Comparison of ENCODE assay signal across 15 cellular contexts in genomic region chr1:28672971-28673370, GRCh38. TPM values are rescaled to one million over a fixed set of nuclear protein-coding genes. Genes with fewer than 3 reads are reported as not detected.
DNase-seq lines count a peak whose midpoint lies in the region; ATAC-seq, FAIRE-seq and TF ChIP-seq lines count a peak whose summit lies in the region.
"Not testable (repeated sequence)": the region's sequence is repeated elsewhere in the genome, so short reads cannot be mapped to it uniquely, and the experiment has no call there.
"Had no signal": no experiment of that assay in that cellular context is flagged by ENCODE, and none has a peak within 500 bp of the region (broad histone marks: within the 10 kb centered on the region; RNA-seq: fewer than 3 reads in every experiment).

No MANE protein-coding gene starts in this region.

- H3K27ac Mint-ChIP-seq in CD8-positive, alpha-beta T cell = peak overlapping the region; percentile 13
- peak overlapping the region; percentile 35 for H3K27ac Mint-ChIP-seq in activated naive CD4-positive, alpha-beta T cell treated with anti-CD3 and anti-CD28 coated beads, Interleukin-2, amount 50 U/mL, for 24 hours
- H3K27ac Mint-ChIP-seq in dendritic cell treated with granulocyte-macrophage colony-stimulating factor and Interleukin-4, amounts not matched to agents 40 ng/mL and 50 ng/mL, for 4 days = peak overlapping the region; percentile 32
- peak overlapping the region; percentile 37 for H3K27ac Mint-ChIP-seq in stimulated activated naive B cell treated with anti-CD40 and anti-IgM and Interleukin-4, amounts not matched to agents 10 μg/mL and 1 μg/mL and 100 μg/mL, for 72 hours

- not testable (repeated sequence) for H3K18ac ChIP-seq in trophoblast cell (ENCODE audit: low read length)

- H3K4me1 Mint-ChIP-seq in CD8-positive, alpha-beta T cell (ENCODE audit: low read depth) = peaks cover 21% of the 10 kb centered on the region
- H3K4me1 Mint-ChIP-seq in activated naive CD4-positive, alpha-beta T cell treated with anti-CD3 and anti-CD28 coated beads, Interleukin-2, amount 50 U/mL, for 24 hours = peaks cover 16% of the 10 kb centered on the region
- peaks cover 17% of the 10 kb centered on the region for H3K4me1 Mint-ChIP-seq in dendritic cell treated with granulocyte-macrophage colony-stimulating factor and Interleukin-4, amounts not matched to agents 40 ng/mL and 50 ng/mL, for 4 days (ENCODE audit: low read depth)
- not testable (repeated sequence) for H3K4me1 Mint-ChIP-seq in stimulated activated naive B cell treated with anti-CD40 and anti-IgM and Interleukin-4, amounts not matched to agents 10 μg/mL and 1 μg/mL and 100 μg/mL, for 72 hours

- not testable (repeated sequence) for TF ChIP-seq POLR2A in K562 (conservative IDR thresholded peaks at IDR 0.05)

- not testable (repeated sequence) for H3K4me2 ChIP-seq in K562 (ENCODE audit: insufficient read depth, low read length); trophoblast cell (ENCODE audit: low read length)

- H3K14ac ChIP-seq in trophoblast cell (ENCODE audit: low read length) = not testable (repeated sequence)

- not testable (repeated sequence) for H2BK12ac ChIP-seq in trophoblast cell (ENCODE audit: low read length)

- not testable (repeated sequence) for BruUV-seq in K562 (replicated peaks; lab: Mats Ljungman, UMichigan)

- H3K36me3 Mint-ChIP-seq in CD8-positive, alpha-beta T cell = peaks cover 17% of the 10 kb centered on the region
- not testable (repeated sequence) for H3K36me3 Mint-ChIP-seq in activated naive CD4-positive, alpha-beta T cell treated with anti-CD3 and anti-CD28 coated beads, Interleukin-2, amount 50 U/mL, for 24 hours
- peaks cover 29% of the 10 kb centered on the region for H3K36me3 Mint-ChIP-seq in dendritic cell treated with granulocyte-macrophage colony-stimulating factor and Interleukin-4, amounts not matched to agents 40 ng/mL and 50 ng/mL, for 4 days (ENCODE audit: low read depth)
- H3K36me3 Mint-ChIP-seq in stimulated activated naive B cell treated with anti-CD40 and anti-IgM and Interleukin-4, amounts not matched to agents 10 μg/mL and 1 μg/mL and 100 μg/mL, for 72 hours = peaks cover 2 to 20% of the 10 kb centered on the region in 2 donors

- H3K27me3 ChIP-seq in CD8-positive, alpha-beta T cell (ENCODE audit: insufficient read depth, low read length); K562 (ENCODE audit: control insufficient read depth in 2 of 2, insufficient read depth in 2 of 2, low read length in 2 of 2); trophoblast cell (ENCODE audit: insufficient read depth, low read length): not testable (repeated sequence)

- not testable (repeated sequence) for H2BK5ac ChIP-seq in trophoblast cell (ENCODE audit: low read depth, low read length, poor library complexity)

- not testable (repeated sequence) for H3K23ac ChIP-seq in trophoblast cell (ENCODE audit: low read length)

- not testable (repeated sequence) for H3K9me1 ChIP-seq in K562 (ENCODE audit: control insufficient read depth, insufficient read depth, low read length)

- H4K20me1 ChIP-seq in K562 (replicated peaks; ENCODE audit: control insufficient read depth, insufficient read depth, low read length) = not testable (repeated sequence)

- H2AFZ ChIP-seq in K562 (ENCODE audit: low read depth, low read length); trophoblast cell (ENCODE audit: insufficient read depth, low read length, poor library complexity): not testable (repeated sequence)

- peak overlapping the region; percentile 21 for H3K4ac ChIP-seq in trophoblast cell (ENCODE audit: low read depth, low read length)

- H3K4me1 ChIP-seq in CD8-positive, alpha-beta T cell (ENCODE audit: insufficient read depth, low read length); trophoblast cell (ENCODE audit: control insufficient read depth in 1 of 2, insufficient read depth in 2 of 2, low read length in 2 of 2): not testable (repeated sequence)
- H3K4me1 ChIP-seq in K562 (replicated peaks in 1 of 2; ENCODE audit: control insufficient read depth in 2 of 2, insufficient read depth in 2 of 2, low read length in 2 of 2) = peaks cover 3 to 16% of the 10 kb centered on the region in 2 experiments; a peak in 4 of 5 replicates

- peaks cover 19% of the 10 kb centered on the region for H3K79me1 ChIP-seq in trophoblast cell (ENCODE audit: low read length)

- not testable (repeated sequence) for H3K27ac ChIP-seq in CD8-positive, alpha-beta T cell (ENCODE audit: low read depth, low read length); K562 (ENCODE audit: extremely low read depth, low read depth, low read length); trophoblast cell (ENCODE audit: low read depth, low read length)
- 0 out of 2 replicates have a peak overlapping the region, but pooled peaks have one; percentile 4 for H3K27ac ChIP-seq in RWPE1

- TF ChIP-seq EP300 in K562 (IDR thresholded peaks at IDR 0.05; ENCODE audit: low read length) = not testable (repeated sequence)

- 93% methylated on average over 15 of the region's 15 CpGs for WGBS in K562 (ENCODE audit: insufficient coverage, low coverage, missing lambda C conversion rate)
- WGBS in trophoblast cell (ENCODE audit: extremely low coverage, insufficient coverage, insufficient read length) = no CpG with 5 or more reads among the region's 15 CpGs

- ATAC-seq in CD8-positive, alpha-beta T cell; K562; stimulated activated naive B cell treated with anti-CD40 and anti-IgM and Interleukin-4, amounts not matched to agents 10 μg/mL and 1 μg/mL and 100 μg/mL, for 72 hours (replicated peaks): not testable (repeated sequence)

- DNase-seq in CD8-positive, alpha-beta T cell; RWPE1 (ENCODE audit: low spot score); K562 (ENCODE audit: extremely low read depth in 1 of 4, low spot score in 3 of 4); trophoblast cell; stimulated activated naive B cell treated with anti-CD40 and anti-IgM and Interleukin-4, amounts not matched to agents 10 μg/mL and 1 μg/mL and 100 μg/mL, for 72 hours: not testable (repeated sequence)

- not testable (repeated sequence) for H3K9me3 Mint-ChIP-seq in CD8-positive, alpha-beta T cell; activated naive CD4-positive, alpha-beta T cell treated with anti-CD3 and anti-CD28 coated beads, Interleukin-2, amount 50 U/mL, for 24 hours; dendritic cell treated with granulocyte-macrophage colony-stimulating factor and Interleukin-4, amounts not matched to agents 40 ng/mL and 50 ng/mL, for 4 days; stimulated activated naive B cell treated with anti-CD40 and anti-IgM and Interleukin-4, amounts not matched to agents 10 μg/mL and 1 μg/mL and 100 μg/mL, for 72 hours

- not testable (repeated sequence) for H4K8ac ChIP-seq in trophoblast cell (ENCODE audit: low read depth, low read length)

- not testable (repeated sequence) for H3K9me3 ChIP-seq in CD8-positive, alpha-beta T cell (ENCODE audit: low read length); K562 (replicated peaks; ENCODE audit: control insufficient read depth, insufficient read depth, low read depth, low read length); trophoblast cell (ENCODE audit: insufficient read depth, low read depth, low read length)

- CTCF ChIA-PET in CD8-positive, alpha-beta T cell (lab: Charles Lee) = interaction anchor here (0.7 kb wide), 1 partner anchor 24 kb away, joined by 4 read pairs; the partner anchor contains the start of gene RNU11
- CTCF ChIA-PET in RWPE1 (lab: Yijun Ruan, JAX); K562 (lab: Yijun Ruan, JAX; ENCODE audit: low intra/inter-chr PET ratio): not testable (repeated sequence)

- H4K91ac ChIP-seq in trophoblast cell (ENCODE audit: low read depth, low read length) = not testable (repeated sequence)

- H3K9ac ChIP-seq in K562 (ENCODE audit: insufficient read depth in 1 of 2, low read depth in 2 of 2, low read length in 2 of 2); trophoblast cell (ENCODE audit: low read length): not testable (repeated sequence)

- not testable (repeated sequence) for H3K27me3 Mint-ChIP-seq in CD8-positive, alpha-beta T cell (ENCODE audit: low read depth); activated naive CD4-positive, alpha-beta T cell treated with anti-CD3 and anti-CD28 coated beads, Interleukin-2, amount 50 U/mL, for 24 hours; dendritic cell treated with granulocyte-macrophage colony-stimulating factor and Interleukin-4, amounts not matched to agents 40 ng/mL and 50 ng/mL, for 4 days; stimulated activated naive B cell treated with anti-CD40 and anti-IgM and Interleukin-4, amounts not matched to agents 10 μg/mL and 1 μg/mL and 100 μg/mL, for 72 hours

- not testable (repeated sequence) for H3K36me3 ChIP-seq in CD8-positive, alpha-beta T cell (ENCODE audit: insufficient read depth, low read length); K562 (ENCODE audit: control insufficient read depth, insufficient read depth, low read length); trophoblast cell (ENCODE audit: control insufficient read depth in 1 of 2, insufficient read depth in 2 of 2, low read length in 2 of 2)

- H3K79me2 ChIP-seq in K562 (ENCODE audit: control insufficient read depth, insufficient read depth, low read length) = peaks cover 34% of the 10 kb centered on the region
- H3K79me2 ChIP-seq in trophoblast cell (ENCODE audit: control insufficient read depth, insufficient read depth, low read length, poor library complexity) = peaks cover 13% of the 10 kb centered on the region

- not testable (repeated sequence) for H3K4me3 Mint-ChIP-seq in CD8-positive, alpha-beta T cell; activated naive CD4-positive, alpha-beta T cell treated with anti-CD3 and anti-CD28 coated beads, Interleukin-2, amount 50 U/mL, for 24 hours; dendritic cell treated with granulocyte-macrophage colony-stimulating factor and Interleukin-4, amounts not matched to agents 40 ng/mL and 50 ng/mL, for 4 days; stimulated activated naive B cell treated with anti-CD40 and anti-IgM and Interleukin-4, amounts not matched to agents 10 μg/mL and 1 μg/mL and 100 μg/mL, for 72 hours

- not testable (repeated sequence) for TF ChIP-seq RAD21 in K562 (CRISPR knock-in tag; conservative IDR thresholded peaks at IDR 0.05 in 1 of 2, IDR thresholded peaks at IDR 0.05 in 1 of 2)

- POLR2A ChIA-PET in CD8-positive, alpha-beta T cell (lab: Charles Lee); RWPE1 (lab: Yijun Ruan, JAX; ENCODE audit: low non-redundant PET): not testable (repeated sequence)
- POLR2A ChIA-PET in K562 (lab: Yijun Ruan, JAX) = interaction anchor here (1.0 to 2.1 kb wide), 2 partner anchors 11 to 24 kb away, joined by 3 to 8 read pairs; partner anchors contain the start of gene RNU11

- intact Hi-C loops in CD8-positive, alpha-beta T cell (cut with DNase I, micrococcal nuclease); K562 (cut with micrococcal nuclease); dendritic cell treated with granulocyte-macrophage colony-stimulating factor and Interleukin-4, amounts not matched to agents 40 ng/mL and 50 ng/mL, for 4 days (cut with micrococcal nuclease): not testable (repeated sequence)

- in situ Hi-C loops in K562 (cut with MboI) = not testable (repeated sequence)

- not testable (repeated sequence) for FAIRE-seq in K562 (lab: Jason Lieb, UNC)

- H2AK5ac ChIP-seq in trophoblast cell (ENCODE audit: low read length) = not testable (repeated sequence)

- H2BK120ac ChIP-seq in trophoblast cell (ENCODE audit: insufficient read depth, low read length, poor library complexity) = not testable (repeated sequence)

- H3K4me3 ChIP-seq in CD8-positive, alpha-beta T cell (ENCODE audit: low read depth, low read length); K562; trophoblast cell (ENCODE audit: low read depth, low read length): not testable (repeated sequence)

- not testable (repeated sequence) for TF ChIP-seq CTCF in CD8-positive, alpha-beta T cell (IDR thresholded peaks at IDR 0.05); RWPE1 (conservative IDR thresholded peaks at IDR 0.05; ENCODE audit: low read depth); K562 (IDR thresholded peaks at IDR 0.05 in 2 of 3, conservative IDR thresholded peaks at IDR 0.05 in 1 of 3; ENCODE audit: insufficient read depth in 2 of 3, low read depth in 1 of 3, low read length in 3 of 3)

- not testable (repeated sequence) for H4K12ac ChIP-seq in trophoblast cell (ENCODE audit: low read depth, low read length)

RNA-seq across cellular contexts. Expression of gene GMEB1, which starts 4.4 kb away (rescaled TPM):
- 10 to 100 TPM; 12.9 to 13.6 TPM for total RNA-seq in CD8-positive, alpha-beta T cell
- 15.9 and 16.7 TPM in 2 replicates for total RNA-seq in K562 (2011; cell fraction: chromatin; rRNA removed; ENCODE audit: low replicate concordance)
- 5.8 and 6.7 TPM in 2 replicates for total RNA-seq in K562 (2011; cell fraction: nucleolus; rRNA removed)
- total RNA-seq in K562 (2011; cell fraction: nucleoplasm; rRNA removed) = 8.4 and 11.2 TPM in 2 replicates
- total RNA-seq in K562 (2014; rRNA removed) = 6.6 and 7.3 TPM in 2 replicates
- total RNA-seq in K562 (2014; rRNA removed; fragmentation: Illumina TruSeq; extraction: Trizol) = 11.1 TPM in 2 replicates
- 7.9 and 8.4 TPM in 2 replicates for total RNA-seq in K562 (2015; rRNA removed; fragmentation: Illumina TruSeq; extraction: Trizol)
- 15.1 and 17.4 TPM in 2 replicates for total RNA-seq in K562 (2021)
- polyA plus RNA-seq in K562 (2011; rRNA removed) = 7.3 and 7.7 TPM in 2 replicates
- polyA plus RNA-seq in K562 (2011; cell fraction: cytosol; rRNA removed) = 6.6 and 8.4 TPM in 2 replicates
- polyA plus RNA-seq in K562 (2011; cell fraction: nucleus; rRNA removed) = 6.8 and 7.8 TPM in 2 replicates
- 10.5 and 10.8 TPM in 2 replicates for polyA plus RNA-seq in K562 (2012)
- 14.6 and 17.5 TPM in 2 replicates for polyA plus RNA-seq in K562 (2014; fragmentation: Illumina TruSeq; extraction: Trizol)
- 1 to 10 TPM; 8.5 TPM for polyA plus RNA-seq in K562 (2014; fragmentation: Nextera tagmentation; extraction: Ambion mirVana)
- 8.2 and 9.1 TPM in 2 replicates for polyA plus RNA-seq in K562 (2014; rRNA removed)
- polyA minus RNA-seq in K562 (2011; rRNA and poly(A)+ RNA removed) = 15.7 and 17.1 TPM in 2 replicates
- 8.1 and 9.6 TPM in 2 replicates for polyA minus RNA-seq in K562 (2011; cell fraction: cytosol; rRNA and poly(A)+ RNA removed)
- polyA minus RNA-seq in K562 (2011; cell fraction: nucleus; rRNA and poly(A)+ RNA removed) = 1.8 and 5.2 TPM in 2 replicates
- polyA plus RNA-seq in trophoblast cell (2013) = 25.9 and 26.2 TPM in 2 replicates

RNA-seq across cellular contexts. Expression of gene RNU11, which starts 24.6 kb away (rescaled TPM):
- total RNA-seq in CD8-positive, alpha-beta T cell = not detected
- not detected in 2 replicates for total RNA-seq in K562 (2011; cell fraction: chromatin; rRNA removed; ENCODE audit: low replicate concordance)
- total RNA-seq in K562 (2011; cell fraction: nucleolus; rRNA removed) = not detected in 2 replicates
- not detected in 2 replicates for total RNA-seq in K562 (2011; cell fraction: nucleoplasm; rRNA removed)
- total RNA-seq in K562 (2014; rRNA removed) (not detected in 2 replicates), K562 (2014; rRNA removed; fragmentation: Illumina TruSeq; extraction: Trizol) (not detected in 2 replicates), K562 (2015; rRNA removed; fragmentation: Illumina TruSeq; extraction: Trizol) (not detected in 2 replicates), K562 (2021) (not detected in 2 replicates)
- polyA plus RNA-seq in K562 (2011; rRNA removed) (not detected in 2 replicates), K562 (2014; fragmentation: Illumina TruSeq; extraction: Trizol) (not detected in 2 replicates), K562 (2014; fragmentation: Nextera tagmentation; extraction: Ambion mirVana) (not detected), K562 (2014; rRNA removed) (not detected in 2 replicates)
- not detected in 2 replicates for polyA plus RNA-seq in K562 (2011; cell fraction: cytosol; rRNA removed)
- polyA plus RNA-seq in K562 (2011; cell fraction: nucleus; rRNA removed) = under 0.01 TPM in 1 of 2 replicates, not detected in the other
- polyA plus RNA-seq in K562 (2012) = not detected in 2 replicates
- polyA minus RNA-seq in K562 (2011; rRNA and poly(A)+ RNA removed) = not detected in 2 replicates
- polyA minus RNA-seq in K562 (2011; cell fraction: cytosol; rRNA and poly(A)+ RNA removed) = 413 and 1,241 TPM in 2 replicates
- polyA minus RNA-seq in K562 (2011; cell fraction: nucleus; rRNA and poly(A)+ RNA removed) = not detected in 2 replicates
- not detected in 2 replicates for polyA plus RNA-seq in trophoblast cell (2013)
- total RNA-seq: A673; CD4-positive, CD25-positive, alpha-beta regulatory T cell; CD8-positive, alpha-beta memory T cell; Daoy; G401 had no signal
- polyA plus RNA-seq: AG04450; CD14-positive monocyte; CD4-positive, CD25-positive, alpha-beta regulatory T cell; CD8-positive, alpha-beta memory T cell; GM12878 had no signal

RNA-seq across cellular contexts. Expression of gene TAF12, which starts 30.1 kb away (rescaled TPM):
- 1 to 10 TPM; 7.7 to 8.5 TPM for total RNA-seq in CD8-positive, alpha-beta T cell
- 24.0 and 25.4 TPM in 2 replicates for total RNA-seq in K562 (2011; cell fraction: chromatin; rRNA removed; ENCODE audit: low replicate concordance)
- 18.0 and 20.3 TPM in 2 replicates for total RNA-seq in K562 (2011; cell fraction: nucleolus; rRNA removed)
- total RNA-seq in K562 (2011; cell fraction: nucleoplasm; rRNA removed) = 27.7 and 36.2 TPM in 2 replicates
- total RNA-seq in K562 (2014; rRNA removed) (49.6 and 49.9 TPM in 2 replicates), K562 (2014; rRNA removed; fragmentation: Illumina TruSeq; extraction: Trizol) (43.2 and 46.4 TPM in 2 replicates), K562 (2015; rRNA removed; fragmentation: Illumina TruSeq; extraction: Trizol) (43.4 and 45.1 TPM in 2 replicates), K562 (2021) (31.6 and 33.3 TPM in 2 replicates)
- polyA plus RNA-seq in K562 (2011; rRNA removed) (64.1 and 69.3 TPM in 2 replicates), K562 (2014; fragmentation: Illumina TruSeq; extraction: Trizol) (44.2 and 53.0 TPM in 2 replicates), K562 (2014; fragmentation: Nextera tagmentation; extraction: Ambion mirVana) (10 to 100 TPM; 77.8 to 89.0 TPM), K562 (2014; rRNA removed) (50.5 and 68.4 TPM in 2 replicates)
- polyA plus RNA-seq in K562 (2011; cell fraction: cytosol; rRNA removed) = 30.6 and 50.2 TPM in 2 replicates
- 17.4 and 29.2 TPM in 2 replicates for polyA plus RNA-seq in K562 (2011; cell fraction: nucleus; rRNA removed)
- 42.8 and 59.6 TPM in 2 replicates for polyA plus RNA-seq in K562 (2012)
- 46.5 and 54.0 TPM in 2 replicates for polyA minus RNA-seq in K562 (2011; rRNA and poly(A)+ RNA removed)
- 8.3 and 15.7 TPM in 2 replicates for polyA minus RNA-seq in K562 (2011; cell fraction: cytosol; rRNA and poly(A)+ RNA removed)
- 7.0 and 14.2 TPM in 2 replicates for polyA minus RNA-seq in K562 (2011; cell fraction: nucleus; rRNA and poly(A)+ RNA removed)
- polyA plus RNA-seq in trophoblast cell (2013) = 51.0 and 52.7 TPM in 2 replicates
